20 cellular contexts compared by ENCODE assay signal in the genomic region with DNA sequence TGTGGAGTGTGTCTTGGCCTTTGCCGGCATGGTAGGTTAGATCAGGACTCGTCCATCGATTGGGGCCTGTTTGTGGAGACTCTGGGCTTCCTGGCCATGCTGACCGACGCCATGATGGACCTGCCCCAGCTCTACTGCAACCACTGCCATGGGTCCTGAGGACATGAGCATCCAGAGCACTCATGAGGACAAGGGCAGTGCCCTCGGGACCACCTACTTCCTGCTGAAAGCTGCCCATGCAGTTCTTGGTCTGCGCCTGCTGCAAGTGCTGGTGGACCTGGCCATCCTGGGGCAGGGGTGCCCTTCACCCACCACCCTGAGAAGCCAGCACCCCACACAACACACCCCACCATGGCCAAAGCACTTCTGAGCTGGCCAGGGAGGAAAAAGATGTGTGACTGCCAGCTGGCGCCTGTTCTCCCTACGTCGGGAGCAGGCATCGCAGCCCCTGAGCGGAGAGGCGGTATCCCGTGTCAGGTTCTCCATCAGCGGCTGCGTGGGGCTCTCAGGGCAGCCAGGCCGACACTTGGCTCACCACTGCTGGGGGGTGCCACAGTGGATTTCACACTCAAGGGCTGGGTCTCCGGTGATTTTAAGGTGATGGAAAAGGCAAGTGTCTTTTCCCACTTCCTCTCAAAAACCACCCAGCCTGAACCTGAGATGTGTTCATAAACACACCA.
"Had no signal": no experiment of that assay in that cellular context is flagged by ENCODE, and none has a peak within 500 bp of the region (broad histone marks: within the 10 kb centered on the region; RNA-seq: fewer than 3 reads in every experiment).

No MANE protein-coding gene starts in this region.

- H3K9me3 ChIP-seq: SK-N-SH had no signal

- ATAC-seq: K562 had no signal

- H3K27ac ChIP-seq: HL-60, KMS-11, RWPE1 had no signal

- H3K4me2 ChIP-seq: KMS-11, SK-N-SH had no signal

- H3K9ac ChIP-seq: KMS-11, SK-N-SH had no signal

- DNase-seq: Kasumi-1, MM.1S, NCI-H1092 treated with DMSO at 0.1 percent for 48 hours, NCI-H1436, NCI-H187, NCI-H2029, NCI-H2081 treated with DMSO at 0.1 percent for 48 hours, NCI-H2171, NCI-H226, NCI-H446, NCI-H510A, NCI-H524 treated with DMSO at 0.1 percent for 48 hours, NCI-H69, NCI-H774, SHP77, SK-N-SH had no signal

- H3K4me3 ChIP-seq: K562 had no signal
